ENCODE assay signal across 29 cellular contexts in the genomic region with DNA sequence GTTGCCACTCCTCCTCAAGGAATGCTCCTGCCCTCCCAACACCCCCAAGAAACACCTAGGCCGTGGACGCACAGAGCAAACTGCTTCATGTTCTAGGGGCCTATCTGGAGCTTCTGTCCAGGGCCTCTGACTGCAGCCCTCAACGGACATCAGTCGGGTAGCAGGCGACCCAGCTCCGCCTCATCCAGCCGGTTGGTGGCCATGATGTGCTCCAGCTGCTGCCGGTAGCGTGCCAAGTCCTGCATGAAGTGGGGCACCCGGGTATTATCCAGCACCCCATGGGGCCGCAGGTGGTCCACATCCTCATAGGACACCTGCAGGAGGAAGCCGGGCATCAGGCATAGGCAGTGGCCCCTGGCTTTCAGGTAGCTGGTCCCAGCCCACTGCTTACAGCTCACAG. TPM values are rescaled to one million over a fixed set of nuclear protein-coding genes. Genes with fewer than 3 reads are reported as not detected.
DNase-seq lines count a peak whose midpoint lies in the region; ATAC-seq and TF ChIP-seq lines count a peak whose summit lies in the region.
"Had no signal": no experiment of that assay in that cellular context is flagged by ENCODE, and none has a peak within 500 bp of the region (broad histone marks: within the 10 kb centered on the region; RNA-seq: fewer than 3 reads in every experiment).

No MANE protein-coding gene starts in this region.

- peaks cover 2% of the 10 kb centered on the region for H3K36me3 Mint-ChIP-seq in activated naive CD8-positive, alpha-beta T cell
- H3K36me3 Mint-ChIP-seq in activated naive CD8-positive, alpha-beta T cell treated with anti-CD3 and anti-CD28 coated beads for 36 hours = peaks cover 3% of the 10 kb centered on the region
- peaks cover 1% of the 10 kb centered on the region for H3K36me3 Mint-ChIP-seq in chondrocyte (ENCODE audit: low read depth)
- H3K36me3 Mint-ChIP-seq in stimulated activated effector memory CD8-positive, alpha-beta T cell treated with anti-CD3 and anti-CD28 coated beads, Interleukin-12 subunit alpha, Interleukin-12 subunit beta, amount 100 ng/mL, for 72 hours = peaks cover 73% of the 10 kb centered on the region

- DNase-seq in activated naive CD8-positive, alpha-beta T cell treated with anti-CD3 and anti-CD28 coated beads for 36 hours = no peak
- DNase-seq in NCI-H69 (lab: John Stamatoyannopoulos, UW) (peak; percentile 14), chondrocyte (ENCODE audit: low spot score) (peak; percentile 90), NCI-H1930 (lab: John Stamatoyannopoulos, UW) (no peak), thyroid gland (no peak)
- DNase-seq in stimulated activated effector memory CD8-positive, alpha-beta T cell treated with anti-CD3 and anti-CD28 coated beads, Interleukin-12 subunit alpha, Interleukin-12 subunit beta, amount 100 ng/mL, for 72 hours (ENCODE audit: low spot score in 2 of 2) = no peak
- DNase-seq: activated CD4-positive, alpha-beta T cell treated with anti-CD3 and anti-CD28 coated beads for 4 hours; activated naive CD4-positive, alpha-beta T cell; activated T-cell treated with anti-CD3 and anti-CD28 coated beads, Interleukin-2, amount 50 U/mL, for 24 hours; Caco-2; dermis blood vessel endothelial cell; DMS79; foreskin fibroblast; heart left ventricle; IMR-90; left ventricle myocardium superior; NCI-H1694; NCI-H526 treated with DMSO at 0.1 percent for 48 hours; nucleus accumbens; psoas muscle; SHP77; stimulated activated CD4-positive, alpha-beta T cell treated with anti-CD3 and anti-CD28 coated beads, Interleukin-4, amount 100 ng/mL, for 1 hour; T1000 had no signal

- no peak for ATAC-seq in stimulated activated effector memory CD8-positive, alpha-beta T cell treated with anti-CD3 and anti-CD28 coated beads, Interleukin-12 subunit alpha, Interleukin-12 subunit beta, amount 100 ng/mL, for 72 hours
- no peak for ATAC-seq in GM19397 (IDR thresholded peaks at IDR 0.05; ENCODE audit: unreplicated experiment)
- ATAC-seq: heart left ventricle, left ventricle myocardium superior, psoas muscle had no signal

- WGBS in thyroid gland, 2 donors = 96 to 100% methylated on average over 5 to 7 of the region's 12 CpGs

- peaks cover 24 to 35% of the 10 kb centered on the region in 2 donors for H3K4me1 ChIP-seq in thyroid gland

- H3K27ac ChIP-seq in thyroid gland = no peak overlapping the region
- H3K27ac ChIP-seq: BLaER1, tibial nerve had no signal

- H3K4me3 Mint-ChIP-seq in activated naive CD8-positive, alpha-beta T cell = peak overlapping the region; percentile 2
- H3K4me3 Mint-ChIP-seq in activated naive CD8-positive, alpha-beta T cell treated with anti-CD3 and anti-CD28 coated beads for 36 hours = no peak overlapping the region
- no peak overlapping the region for H3K4me3 Mint-ChIP-seq in chondrocyte (ENCODE audit: unreplicated experiment)
- H3K4me3 Mint-ChIP-seq in stimulated activated effector memory CD8-positive, alpha-beta T cell treated with anti-CD3 and anti-CD28 coated beads, Interleukin-12 subunit alpha, Interleukin-12 subunit beta, amount 100 ng/mL, for 72 hours = peak overlapping the region; percentile 95
- H3K4me3 Mint-ChIP-seq: activated T-cell treated with anti-CD3 and anti-CD28 coated beads, Interleukin-2, amount 50 U/mL, for 24 hours; central memory CD8-positive, alpha-beta T cell had no signal

- peaks cover 19% of the 10 kb centered on the region for H3K4me1 Mint-ChIP-seq in activated naive CD8-positive, alpha-beta T cell (ENCODE audit: low read depth)
- peaks cover 20% of the 10 kb centered on the region for H3K4me1 Mint-ChIP-seq in activated naive CD8-positive, alpha-beta T cell treated with anti-CD3 and anti-CD28 coated beads for 36 hours
- H3K4me1 Mint-ChIP-seq in chondrocyte (ENCODE audit: low read depth) = peaks cover 33% of the 10 kb centered on the region
- peaks cover 71% of the 10 kb centered on the region for H3K4me1 Mint-ChIP-seq in stimulated activated effector memory CD8-positive, alpha-beta T cell treated with anti-CD3 and anti-CD28 coated beads, Interleukin-12 subunit alpha, Interleukin-12 subunit beta, amount 100 ng/mL, for 72 hours

- no peaks in the 10 kb centered on the region for H3K27me3 ChIP-seq in thyroid gland
- H3K27me3 ChIP-seq: esophagus muscularis mucosa had no signal

- TF ChIP-seq CTCF in chondrocyte (IDR thresholded peaks at IDR 0.05) (no peak), thyroid gland (IDR thresholded peaks at IDR 0.05) (no peak)

- H3K27me3 Mint-ChIP-seq in activated naive CD8-positive, alpha-beta T cell = peaks cover 29% of the 10 kb centered on the region
- peaks cover 72% of the 10 kb centered on the region for H3K27me3 Mint-ChIP-seq in activated naive CD8-positive, alpha-beta T cell treated with anti-CD3 and anti-CD28 coated beads for 36 hours
- no peaks in the 10 kb centered on the region for H3K27me3 Mint-ChIP-seq in chondrocyte (ENCODE audit: low read depth)

- H3K9me3 ChIP-seq in thyroid gland = no peaks in the 10 kb centered on the region
- H3K9me3 ChIP-seq: BLaER1, Caco-2, esophagus muscularis mucosa, heart left ventricle, psoas muscle, tibial nerve had no signal

- no peak overlapping the region for H3K4me3 ChIP-seq in thyroid gland (replicated peaks in 1 of 3)
- H3K4me3 ChIP-seq: BLaER1, esophagus muscularis mucosa, heart left ventricle, psoas muscle, tibial nerve had no signal

- no peaks in the 10 kb centered on the region for H3K9me3 Mint-ChIP-seq in activated naive CD8-positive, alpha-beta T cell (ENCODE audit: low read depth)
- no peaks in the 10 kb centered on the region for H3K9me3 Mint-ChIP-seq in activated naive CD8-positive, alpha-beta T cell treated with anti-CD3 and anti-CD28 coated beads for 36 hours
- no peaks in the 10 kb centered on the region for H3K9me3 Mint-ChIP-seq in chondrocyte (ENCODE audit: low read depth)
- no peaks in the 10 kb centered on the region for H3K9me3 Mint-ChIP-seq in stimulated activated effector memory CD8-positive, alpha-beta T cell treated with anti-CD3 and anti-CD28 coated beads, Interleukin-12 subunit alpha, Interleukin-12 subunit beta, amount 100 ng/mL, for 72 hours
- H3K9me3 Mint-ChIP-seq: activated T-cell treated with anti-CD3 and anti-CD28 coated beads, Interleukin-2, amount 50 U/mL, for 24 hours; central memory CD8-positive, alpha-beta T cell had no signal

- no peak for TF ChIP-seq POLR2A in thyroid gland (IDR thresholded peaks at IDR 0.05)

- no peaks in the 10 kb centered on the region for H3K36me3 ChIP-seq in thyroid gland
- H3K36me3 ChIP-seq: tibial nerve had no signal

- intact Hi-C loops in thyroid gland (cut with DNase I) = no loop called here

- H3K27ac Mint-ChIP-seq in activated naive CD8-positive, alpha-beta T cell = no peak overlapping the region
- no peak overlapping the region for H3K27ac Mint-ChIP-seq in activated naive CD8-positive, alpha-beta T cell treated with anti-CD3 and anti-CD28 coated beads for 36 hours
- no peak overlapping the region for H3K27ac Mint-ChIP-seq in chondrocyte (ENCODE audit: unreplicated experiment)
- no peak overlapping the region for H3K27ac Mint-ChIP-seq in stimulated activated effector memory CD8-positive, alpha-beta T cell treated with anti-CD3 and anti-CD28 coated beads, Interleukin-12 subunit alpha, Interleukin-12 subunit beta, amount 100 ng/mL, for 72 hours
- H3K27ac Mint-ChIP-seq: activated T-cell treated with anti-CD3 and anti-CD28 coated beads, Interleukin-2, amount 50 U/mL, for 24 hours had no signal

RNA-seq across cellular contexts. Expression of a gene that starts 6.3 kb away (rescaled TPM):
- total RNA-seq in activated naive CD8-positive, alpha-beta T cell treated with anti-CD3 and anti-CD28 coated beads for 36 hours = 1 to 10 TPM; 6.1 to 6.4 TPM
- total RNA-seq in chondrocyte = 21.9 to 34.6 TPM (median 31.2 TPM) in 3 replicates
- 10 to 100 TPM; 38.3 to 97.0 (median 63.5) TPM for total RNA-seq in thyroid gland

RNA-seq across cellular contexts. Expression of a gene that starts 7.1 kb away (rescaled TPM):
- total RNA-seq in activated naive CD8-positive, alpha-beta T cell treated with anti-CD3 and anti-CD28 coated beads for 36 hours = 10 to 100 TPM; 15.8 to 16.7 TPM
- total RNA-seq in chondrocyte = 28.0 to 45.0 TPM (median 29.9 TPM) in 3 replicates
- total RNA-seq in thyroid gland = 10 to 100 TPM; 20.3 to 50.0 (median 32.4) TPM

RNA-seq across cellular contexts. Expression of a gene that starts 12.1 kb away (rescaled TPM):
- 10 to 100 TPM in 1 of 2 experiments, 1 to 10 TPM in 1; 9.3 to 10.1 TPM for total RNA-seq in activated naive CD8-positive, alpha-beta T cell treated with anti-CD3 and anti-CD28 coated beads for 36 hours
- total RNA-seq in chondrocyte = 11.6 to 19.0 TPM (median 15.7 TPM) in 3 replicates
- total RNA-seq in thyroid gland = 10 to 100 TPM; 17.3 to 52.5 (median 36.6) TPM

RNA-seq across cellular contexts. Expression of a gene that starts 13.3 kb away (rescaled TPM):
- under 1 TPM in 1 of 2 experiments, not detected in 1; 0.19 TPM for total RNA-seq in activated naive CD8-positive, alpha-beta T cell treated with anti-CD3 and anti-CD28 coated beads for 36 hours
- total RNA-seq in chondrocyte = not detected in 3 replicates
- 1 to 10 TPM; 5.9 to 8.6 (median 7.6) TPM for total RNA-seq in thyroid gland
- total RNA-seq: IMR-90 had no signal

RNA-seq across cellular contexts. Expression of a gene that starts 15.3 kb away (rescaled TPM):
- total RNA-seq in activated naive CD8-positive, alpha-beta T cell treated with anti-CD3 and anti-CD28 coated beads for 36 hours = 100 to 1,000 TPM; 130 to 136 TPM
- total RNA-seq in chondrocyte = 31.9 to 41.0 TPM (median 33.4 TPM) in 3 replicates
- 100 to 1,000 TPM in 1 of 4 donors, 10 to 100 TPM in 3; 77.6 to 117 (median 89.1) TPM for total RNA-seq in thyroid gland

Comparison
In these comparisons a context has a peak if more than half of its experiments do, and no peak if none do; other contexts are left out.
1. H3K4me3 Mint-ChIP-seq: peak in activated naive CD8-positive, alpha-beta T cell (single experiment) and stimulated activated effector memory CD8-positive, alpha-beta T cell treated with anti-CD3 and anti-CD28 coated beads, Interleukin-12 subunit alpha, Interleukin-12 subunit beta, amount 100 ng/mL, for 72 hours (single experiment); none in activated naive CD8-positive, alpha-beta T cell treated with anti-CD3 and anti-CD28 coated beads for 36 hours (single experiment) and chondrocyte (single experiment).
2. DNase-seq: peak in NCI-H69 (single experiment) and chondrocyte (single experiment); none in activated naive CD8-positive, alpha-beta T cell treated with anti-CD3 and anti-CD28 coated beads for 36 hours (single experiment), stimulated activated effector memory CD8-positive, alpha-beta T cell treated with anti-CD3 and anti-CD28 coated beads, Interleukin-12 subunit alpha, Interleukin-12 subunit beta, amount 100 ng/mL, for 72 hours (0 of 2), NCI-H1930 (0 of 2) and thyroid gland (0 of 2).